Comparison of ENCODE assay signal across 21 cellular contexts in genomic region chr15:67158367-67158766, GRCh38.
A peak's percentile ranks its signal among the peaks of the same experiment; 100 is the strongest.
DNase-seq lines count a peak whose midpoint lies in the region; ATAC-seq and TF ChIP-seq lines count a peak whose summit lies in the region.
"Had no signal": no experiment of that assay in that cellular context is flagged by ENCODE, and none has a peak within 500 bp of the region (broad histone marks: within the 10 kb centered on the region; RNA-seq: fewer than 3 reads in every experiment).

No MANE protein-coding gene starts in this region.

- H3K4me3 Mint-ChIP-seq in activated naive CD4-positive, alpha-beta T cell treated with anti-CD3 and anti-CD28 coated beads, Interleukin-2, amount 10 ng/mL, durations not matched to agents 7 days and 5 days = no peak overlapping the region
- H3K4me3 Mint-ChIP-seq in naive B cell = peak overlapping the region in 1 of 8 donors; percentile 13
- H3K4me3 Mint-ChIP-seq: activated naive CD8-positive, alpha-beta T cell had no signal

- WGBS in esophagus squamous epithelium, 2 donors = 81 to 87% methylated on average over 5 to 6 of the region's 7 CpGs

- no peaks in the 10 kb centered on the region for H3K27me3 Mint-ChIP-seq in activated naive CD4-positive, alpha-beta T cell treated with anti-CD3 and anti-CD28 coated beads, Interleukin-2, amount 10 ng/mL, durations not matched to agents 7 days and 5 days
- H3K27me3 Mint-ChIP-seq in naive B cell = no peaks in the 10 kb centered on the region
- H3K27me3 Mint-ChIP-seq: activated naive CD8-positive, alpha-beta T cell had no signal

- H3K4me1 ChIP-seq in esophagus squamous epithelium (peaks cover 10 to 66% (median 31%) of the 10 kb centered on the region in 3 donors), vagina (peaks cover 54% of the 10 kb centered on the region)

- TF ChIP-seq CTCF in esophagus squamous epithelium (IDR thresholded peaks at IDR 0.05) = no peak
- TF ChIP-seq CTCF in vagina (IDR thresholded peaks at IDR 0.05) = no peak

- H3K9me3 ChIP-seq in esophagus squamous epithelium = no peaks in the 10 kb centered on the region
- no peaks in the 10 kb centered on the region for H3K9me3 ChIP-seq in vagina
- H3K9me3 ChIP-seq: tibial nerve had no signal

- no peak for DNase-seq in activated naive CD4-positive, alpha-beta T cell treated with anti-CD3 and anti-CD28 coated beads, Interleukin-2, amount 10 ng/mL, durations not matched to agents 7 days and 5 days
- DNase-seq in activated naive CD4-positive, alpha-beta T cell treated with Interleukin-2 at 50 U/mL for 16 hours = no peak
- DNase-seq in esophagus squamous epithelium (lab: John Stamatoyannopoulos, UW) = no peak
- no peak for DNase-seq in naive B cell
- DNase-seq in vagina (ENCODE audit: extremely low spot score in 2 of 2) = no peak
- DNase-seq in amygdala (lab: John Stamatoyannopoulos, UW) = no peak
- DNase-seq: activated CD8-positive, alpha-beta memory T cell treated with anti-CD3 and anti-CD28 coated beads, Interleukin-2, amount 50 U/mL, for 4 hours; hippocampal formation; MM.1S; NCI-H187 treated with DMSO at 0.1 percent for 48 hours; NCI-H446; OCI-M1; stimulated activated CD4-positive, alpha-beta T cell treated with anti-CD3 and anti-CD28 coated beads, Interleukin-4, amount 100 ng/mL, for 1 hour; stimulated activated CD8-positive, alpha-beta memory T cell treated with anti-CD3 and anti-CD28 coated beads, Interleukin-4, amount 100 ng/mL, for 48 hours; SW 1271 had no signal

- peak overlapping the region; percentile 70 for H3K27ac Mint-ChIP-seq in activated naive CD4-positive, alpha-beta T cell treated with anti-CD3 and anti-CD28 coated beads, Interleukin-2, amount 10 ng/mL, durations not matched to agents 7 days and 5 days
- peak overlapping the region in 4 of 6 donors; percentile 8 to 91 (median 88) for H3K27ac Mint-ChIP-seq in naive B cell

- CTCF ChIA-PET in activated naive CD4-positive, alpha-beta T cell treated with anti-CD3 and anti-CD28 coated beads, Interleukin-2, amount 10 ng/mL, durations not matched to agents 7 days and 5 days (lab: Charles Lee) = no interaction called here

- H3K9me3 Mint-ChIP-seq in activated naive CD4-positive, alpha-beta T cell treated with anti-CD3 and anti-CD28 coated beads, Interleukin-2, amount 10 ng/mL, durations not matched to agents 7 days and 5 days = peaks cover 3% of the 10 kb centered on the region
- no peaks in the 10 kb centered on the region for H3K9me3 Mint-ChIP-seq in naive B cell

- ATAC-seq in naive B cell (ENCODE audit: low read depth in 2 of 2) (no peak), GM18909 (IDR thresholded peaks at IDR 0.05; ENCODE audit: poor library complexity, unreplicated experiment) (no peak), GM19351 (IDR thresholded peaks at IDR 0.05; ENCODE audit: unreplicated experiment) (no peak)
- ATAC-seq: HCT116 had no signal

- peaks cover 47% of the 10 kb centered on the region for H3K36me3 Mint-ChIP-seq in activated naive CD4-positive, alpha-beta T cell treated with anti-CD3 and anti-CD28 coated beads, Interleukin-2, amount 10 ng/mL, durations not matched to agents 7 days and 5 days
- peaks cover 0 to 5% of the 10 kb centered on the region in 2 donors for H3K36me3 Mint-ChIP-seq in naive B cell

- no peaks in the 10 kb centered on the region for H3K27me3 ChIP-seq in esophagus squamous epithelium
- H3K27me3 ChIP-seq in vagina = no peaks in the 10 kb centered on the region
- H3K27me3 ChIP-seq: cardiac muscle cell, tibial nerve had no signal

- H3K4me1 Mint-ChIP-seq in activated naive CD4-positive, alpha-beta T cell treated with anti-CD3 and anti-CD28 coated beads, Interleukin-2, amount 10 ng/mL, durations not matched to agents 7 days and 5 days = peaks cover 47% of the 10 kb centered on the region
- peaks cover 70 to 93% (median 78%) of the 10 kb centered on the region in 3 donors for H3K4me1 Mint-ChIP-seq in naive B cell

- TF ChIP-seq POLR2A in esophagus squamous epithelium (IDR thresholded peaks at IDR 0.05) (no peak), vagina (IDR thresholded peaks at IDR 0.05) (no peak)

- H3K36me3 ChIP-seq in esophagus squamous epithelium (peaks cover 0 to 17% (median 0%) of the 10 kb centered on the region in 3 donors), vagina (no peaks in the 10 kb centered on the region)
- H3K36me3 ChIP-seq: cardiac muscle cell, tibial nerve had no signal

- intact Hi-C loops in esophagus squamous epithelium (cut with DNase I) = no loop called here
- intact Hi-C loops in vagina (cut with DNase I) = no loop called here

- H3K4me3 ChIP-seq in esophagus squamous epithelium (no peak overlapping the region), vagina (no peak overlapping the region)
- H3K4me3 ChIP-seq: cardiac muscle cell, tibial nerve had no signal

- peak overlapping the region in 3 of 4 donors; percentile 27 to 48 (median 30) for H3K27ac ChIP-seq in esophagus squamous epithelium
- H3K27ac ChIP-seq in vagina = peak overlapping the region; percentile 67
- H3K27ac ChIP-seq: cardiac muscle cell had no signal
